ENCODE assay signal across 8 cellular contexts in genomic region chr11:47412152-47412746, GRCh38. TPM values are rescaled to one million over a fixed set of nuclear protein-coding genes. Genes with fewer than 3 reads are reported as not detected.
DNase-seq lines count a peak whose midpoint lies in the region; ATAC-seq, FAIRE-seq and TF ChIP-seq lines count a peak whose summit lies in the region.

No MANE protein-coding gene starts in this region.

- no TSS peak for BruUV-seq in Calu3 (replicated peaks; lab: Mats Ljungman, UMichigan)

- no peaks in the 10 kb centered on the region for H3K27me3 ChIP-seq in pancreas

- H3K27me3 Mint-ChIP-seq in Calu3 (ENCODE audit: unreplicated experiment), result no peaks in the 10 kb centered on the region
- no peaks in the 10 kb centered on the region for H3K27me3 Mint-ChIP-seq in activated CD4-positive, alpha-beta T cell treated with anti-CD3 and anti-CD28 coated beads for 36 hours
- peaks cover 16% of the 10 kb centered on the region for H3K27me3 Mint-ChIP-seq in endothelial cell (ENCODE audit: unreplicated experiment)

- H3K9me3 ChIP-seq in pancreas, result no peaks in the 10 kb centered on the region

- H3K36me3 ChIP-seq in pancreas, result peaks cover 0 to 14% (median 0%) of the 10 kb centered on the region in 3 donors

- WGBS in pancreas, 2 donors, result 63 to 77% methylated on average over 3 to 4 of the region's 4 CpGs

- H3K27ac Mint-ChIP-seq in Calu3 (ENCODE audit: unreplicated experiment) (no peak overlapping the region), endothelial cell (ENCODE audit: unreplicated experiment) (no peak overlapping the region)
- no peak overlapping the region for H3K27ac Mint-ChIP-seq in activated CD4-positive, alpha-beta T cell treated with anti-CD3 and anti-CD28 coated beads for 36 hours

- CTCF ChIA-PET in Calu3 (lab: Charles Lee), result interaction anchor here (0.8 kb wide), 1 partner anchor 14 kb away, joined by 3 read pairs; the partner anchor contains the start of gene PSMC3
- CTCF ChIA-PET in activated CD4-positive, alpha-beta T cell treated with anti-CD3 and anti-CD28 coated beads for 36 hours (lab: Charles Lee), result interaction anchor here (0.6 to 5.5 kb wide), 25 partner anchors 10 to 429 kb away, joined by 3 to 69 read pairs (median 3); partner anchors contain the start of genes ACP2, PACSIN3 and PSMC3

- peaks cover 9 to 19% (median 11%) of the 10 kb centered on the region in 3 donors for H3K4me1 ChIP-seq in pancreas

- intact Hi-C loops in Calu3 (cut with micrococcal nuclease; ENCODE audit: unreplicated experiment), result no loop called here
- intact Hi-C loops in activated CD4-positive, alpha-beta T cell treated with anti-CD3 and anti-CD28 coated beads for 36 hours (cut with DNase I, micrococcal nuclease), result loop anchor here in 1 of 2 experiments (1.0 kb wide), 1 partner anchor 38 kb away; no protein-coding TSS in a partner anchor
- intact Hi-C loops in pancreas (cut with DNase I), result no loop called here

- TF ChIP-seq CTCF in Calu3 (IDR thresholded peaks at IDR 0.05; ENCODE audit: unreplicated experiment) (peak; percentile 78), endothelial cell (IDR thresholded peaks at IDR 0.05; ENCODE audit: unreplicated experiment) (peak; percentile 78), pancreas (IDR thresholded peaks at IDR 0.05) (peak; percentile 52 to 71 (median 68))

- H3K27ac ChIP-seq in pancreas, result no peak overlapping the region

- H3K9me3 Mint-ChIP-seq in Calu3 (ENCODE audit: low read depth, unreplicated experiment) (no peaks in the 10 kb centered on the region), endothelial cell (ENCODE audit: unreplicated experiment) (no peaks in the 10 kb centered on the region)
- H3K9me3 Mint-ChIP-seq in activated CD4-positive, alpha-beta T cell treated with anti-CD3 and anti-CD28 coated beads for 36 hours (ENCODE audit: low read depth), result no peaks in the 10 kb centered on the region

- DNase-seq in Calu3, result peak; percentile 72
- peak; percentile 57 for DNase-seq in HT-29 (ENCODE audit: low spot score)
- peak; percentile 80 for DNase-seq in activated CD4-positive, alpha-beta T cell treated with anti-CD3 and anti-CD28 coated beads for 36 hours
- DNase-seq in endothelial cell (ENCODE audit: low spot score), result peak; percentile 88
- DNase-seq in pancreas, result peak in 5 of 6 donors; percentile 35 to 84 (median 73)
- no peak for DNase-seq in cortex of kidney (lab: John Stamatoyannopoulos, UW)

- POLR2A ChIA-PET in activated CD4-positive, alpha-beta T cell treated with anti-CD3 and anti-CD28 coated beads for 36 hours (lab: Charles Lee), result interaction anchor here (0.8 to 1.6 kb wide), 3 partner anchors 8 to 12 kb away, joined by 4 to 5 read pairs (median 4); no protein-coding TSS in a partner anchor

- H3K4me1 Mint-ChIP-seq in Calu3 (ENCODE audit: low read depth, unreplicated experiment), result peaks cover 14% of the 10 kb centered on the region
- H3K4me1 Mint-ChIP-seq in activated CD4-positive, alpha-beta T cell treated with anti-CD3 and anti-CD28 coated beads for 36 hours, result peaks cover 11% of the 10 kb centered on the region
- H3K4me1 Mint-ChIP-seq in endothelial cell (ENCODE audit: unreplicated experiment), result peaks cover under 1% of the 10 kb centered on the region

- H3K4me3 Mint-ChIP-seq in Calu3 (ENCODE audit: low read depth, unreplicated experiment), result no peak overlapping the region
- no peak overlapping the region for H3K4me3 Mint-ChIP-seq in activated CD4-positive, alpha-beta T cell treated with anti-CD3 and anti-CD28 coated beads for 36 hours
- H3K4me3 Mint-ChIP-seq in endothelial cell (ENCODE audit: unreplicated experiment), result no peak overlapping the region

- no peak overlapping the region for H3K4me3 ChIP-seq in pancreas

- ATAC-seq in activated CD4-positive, alpha-beta T cell treated with anti-CD3 and anti-CD28 coated beads for 36 hours, result no peak
- ATAC-seq in pancreas, result no peak
- ATAC-seq in GM21390 (IDR thresholded peaks at IDR 0.05; ENCODE audit: unreplicated experiment), result no peak
- no peak for ATAC-seq in HG02938 (IDR thresholded peaks at IDR 0.05; ENCODE audit: unreplicated experiment)

- H3K36me3 Mint-ChIP-seq in Calu3 (ENCODE audit: insufficient read depth, unreplicated experiment) (peaks cover 41% of the 10 kb centered on the region), endothelial cell (ENCODE audit: low read depth, unreplicated experiment) (peaks cover 11% of the 10 kb centered on the region)
- peaks cover 11% of the 10 kb centered on the region for H3K36me3 Mint-ChIP-seq in activated CD4-positive, alpha-beta T cell treated with anti-CD3 and anti-CD28 coated beads for 36 hours (ENCODE audit: low read depth)

- FAIRE-seq in pancreas (lab: Jason Lieb, UNC), result no peak

RNA-seq across cellular contexts. Expression of gene SLC39A13, which starts 3.9 kb away (rescaled TPM):
- total RNA-seq in Calu3 (2022), result 23.8 and 24.3 TPM in 2 replicates
- 56.0 and 67.0 TPM in 2 replicates for total RNA-seq in HT-29 (2014; rRNA removed; shearing (Covaris generic))
- total RNA-seq in activated CD4-positive, alpha-beta T cell treated with anti-CD3 and anti-CD28 coated beads for 36 hours, result 10 to 100 TPM in 1 of 2 experiments, 1 to 10 TPM in 1; 8.6 to 10.7 TPM
- total RNA-seq in endothelial cell (ENCODE audit: unreplicated experiment), result 40.9 TPM
- 10 to 100 TPM; 14.6 to 28.5 (median 19.3) TPM for total RNA-seq in pancreas
- polyA plus RNA-seq in pancreas, result 10 to 100 TPM; 52.6 to 55.6 TPM

RNA-seq across cellular contexts. Expression of gene PSMC3, which starts 14.0 kb away (rescaled TPM):
- total RNA-seq in Calu3 (2022), result 154 and 173 TPM in 2 replicates
- total RNA-seq in HT-29 (2014; rRNA removed; shearing (Covaris generic)), result 206 and 222 TPM in 2 replicates
- total RNA-seq in activated CD4-positive, alpha-beta T cell treated with anti-CD3 and anti-CD28 coated beads for 36 hours, result 100 to 1,000 TPM; 147 to 167 TPM
- 127 TPM for total RNA-seq in endothelial cell (ENCODE audit: unreplicated experiment)
- 10 to 100 TPM; 37.4 to 59.4 (median 50.3) TPM for total RNA-seq in pancreas
- 10 to 100 TPM; 55.0 to 67.5 TPM for polyA plus RNA-seq in pancreas

RNA-seq across cellular contexts. Expression of gene SPI1, which starts 33.9 kb away (rescaled TPM):
- total RNA-seq in Calu3 (2022) (not detected in 2 replicates), endothelial cell (ENCODE audit: unreplicated experiment) (not detected), pancreas (10 to 100 TPM in 2 of 6 donors, 1 to 10 TPM in 4; 1.0 to 24.2 (median 4.5) TPM)
- total RNA-seq in HT-29 (2014; rRNA removed; shearing (Covaris generic)), result not detected in 2 replicates
- under 1 TPM; 0.11 to 0.30 TPM for total RNA-seq in activated CD4-positive, alpha-beta T cell treated with anti-CD3 and anti-CD28 coated beads for 36 hours
- polyA plus RNA-seq in pancreas, result 1 to 10 TPM; 4.7 to 7.6 TPM

RNA-seq across cellular contexts. Expression of gene RAPSN, which starts 36.7 kb away (rescaled TPM):
- 1.8 and 3.6 TPM in 2 replicates for total RNA-seq in Calu3 (2022)
- total RNA-seq in HT-29 (2014; rRNA removed; shearing (Covaris generic)), result not detected in 2 replicates
- total RNA-seq in activated CD4-positive, alpha-beta T cell treated with anti-CD3 and anti-CD28 coated beads for 36 hours, result under 1 TPM in 1 of 2 experiments, not detected in 1; 0.21 TPM
- 0.95 TPM for total RNA-seq in endothelial cell (ENCODE audit: unreplicated experiment)
- under 1 TPM; 0.18 to 0.56 (median 0.30) TPM for total RNA-seq in pancreas
- polyA plus RNA-seq in pancreas, result under 1 TPM; 0.34 to 0.92 TPM

RNA-seq across cellular contexts. Expression of gene MYBPC3, which starts 59.7 kb away (rescaled TPM):
- total RNA-seq in Calu3 (2022) (not detected in 2 replicates), endothelial cell (ENCODE audit: unreplicated experiment) (not detected), pancreas (1 to 10 TPM in 1 of 6 donors, under 1 TPM in 3, not detected in 2; 0.06 to 1.0 (median 0.09) TPM)
- 0.05 TPM in 1 of 2 replicates, not detected in the other for total RNA-seq in HT-29 (2014; rRNA removed; shearing (Covaris generic))
- not detected for total RNA-seq in activated CD4-positive, alpha-beta T cell treated with anti-CD3 and anti-CD28 coated beads for 36 hours
- under 1 TPM; 0.14 to 0.23 TPM for polyA plus RNA-seq in pancreas
